In genomic region chrX:150688911-150689451, GRCh38 we compare ENCODE assay signal across 1 cellular context.
TF ChIP-seq lines count a peak whose summit lies in the region.

No MANE protein-coding gene starts in this region.

TF ChIP-seq in GM23338, 12 proteins besides CTCF, POLR2A, EP300 and RAD21 (continued from another document):
- TF ChIP-seq REST (IDR thresholded peaks at IDR 0.05; ENCODE audit: unreplicated experiment): no peak
